ENCODE assay signal across 19 cellular contexts in the genomic region with DNA sequence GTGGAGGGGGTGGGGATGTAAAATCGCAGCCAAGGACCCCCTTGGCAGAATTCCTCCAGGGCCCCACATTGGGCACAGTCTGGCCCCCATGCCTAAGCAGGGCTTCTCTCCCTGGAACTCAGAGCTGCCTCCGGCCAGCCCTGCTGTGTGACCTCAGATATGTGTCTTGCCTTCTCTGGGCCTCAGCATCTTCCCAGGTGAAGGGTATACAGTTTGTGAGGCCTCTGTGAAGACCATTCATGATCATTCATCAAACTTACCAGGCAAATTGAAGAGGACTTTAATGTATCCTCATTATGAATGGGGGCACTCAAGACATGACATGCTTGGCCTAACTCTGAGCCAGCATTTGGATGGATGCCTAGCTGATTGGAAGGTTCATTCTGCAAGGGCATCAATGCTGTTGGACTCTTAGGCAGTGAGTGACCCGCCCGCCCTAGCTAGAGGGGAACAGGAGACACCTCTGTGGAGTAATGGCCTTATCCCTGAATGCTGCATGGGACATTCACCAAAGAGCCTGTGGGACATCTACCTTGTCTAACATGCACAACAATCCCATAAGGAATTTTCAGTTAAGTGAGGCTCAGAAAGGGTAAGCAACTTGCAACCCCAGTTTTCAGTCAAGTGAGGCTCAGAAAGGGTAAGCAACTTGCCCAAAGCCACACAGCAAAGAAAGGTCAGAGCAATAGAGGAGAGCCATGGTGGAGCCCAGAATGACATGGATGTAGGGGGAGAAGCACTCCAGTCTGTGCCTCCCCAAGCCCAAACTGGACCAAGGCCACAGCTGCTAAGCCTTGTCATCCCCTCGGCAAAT. TPM values are rescaled to one million over a fixed set of nuclear protein-coding genes. Genes with fewer than 3 reads are reported as not detected.
DNase-seq lines count a peak whose midpoint lies in the region; ATAC-seq and TF ChIP-seq lines count a peak whose summit lies in the region.
"Had no signal": no experiment of that assay in that cellular context is flagged by ENCODE, and none has a peak within 500 bp of the region (broad histone marks: within the 10 kb centered on the region; RNA-seq: fewer than 3 reads in every experiment).

No MANE protein-coding gene starts in this region.

- no peak for TF ChIP-seq POLR2A in esophagus muscularis mucosa (IDR thresholded peaks at IDR 0.05; ENCODE audit: low read depth)
- TF ChIP-seq POLR2A in tibial nerve (IDR thresholded peaks at IDR 0.05), result no peak

- peak overlapping the region; percentile 68 for H3K4me2 ChIP-seq in osteoblast (ENCODE audit: insufficient read depth, low read length)

- POLR2A ChIA-PET in activated CD4-positive, alpha-beta memory T cell treated with anti-CD3 and anti-CD28 coated beads for 36 hours (lab: Charles Lee), result no interaction called here

- ATAC-seq in RWPE2 (ENCODE audit: low read depth), result no peak
- no peak for ATAC-seq in HG02678 (IDR thresholded peaks at IDR 0.05; ENCODE audit: unreplicated experiment)
- ATAC-seq: activated naive CD8-positive, alpha-beta T cell treated with anti-CD3 and anti-CD28 coated beads, Interleukin-2, amount 50 U/mL, for 24 hours; activated T-cell treated with anti-CD3 and anti-CD28 coated beads, Interleukin-2, amount 50 U/mL, for 72 hours; naive thymus-derived CD8-positive, alpha-beta T cell had no signal

- intact Hi-C loops in esophagus muscularis mucosa (cut with DNase I), result no loop called here
- intact Hi-C loops in activated CD4-positive, alpha-beta memory T cell treated with anti-CD3 and anti-CD28 coated beads for 36 hours (cut with micrococcal nuclease), result no loop called here

- WGBS in esophagus muscularis mucosa, result 96% methylated on average over 3 of the region's 5 CpGs
- 84 to 90% methylated on average over 4 to 5 of the region's 5 CpGs for WGBS in tibial nerve, 2 donors

- H3K27ac ChIP-seq in RWPE2 (ENCODE audit: poor library complexity, severe bottlenecking), result no peak overlapping the region
- H3K27ac ChIP-seq in esophagus muscularis mucosa (replicated peaks in 1 of 4), result peak overlapping the region; percentile 80 to 88 (median 85)
- H3K27ac ChIP-seq in osteoblast (ENCODE audit: low read depth, low read length), result peak overlapping the region; percentile 33
- H3K27ac ChIP-seq in tibial nerve, result peak overlapping the region; percentile 41 to 82 (median 56)
- H3K27ac ChIP-seq: PC-9 had no signal

- no peaks in the 10 kb centered on the region for H3K36me3 Mint-ChIP-seq in activated CD4-positive, alpha-beta memory T cell treated with anti-CD3 and anti-CD28 coated beads for 36 hours
- H3K36me3 Mint-ChIP-seq: naive thymus-derived CD8-positive, alpha-beta T cell had no signal

- H3K79me2 ChIP-seq in osteoblast (ENCODE audit: insufficient read depth, low read length), result no peaks in the 10 kb centered on the region

- H3K27me3 ChIP-seq in RWPE2 (ENCODE audit: insufficient read depth, poor library complexity, severe bottlenecking) (no peaks in the 10 kb centered on the region), esophagus muscularis mucosa (no peaks in the 10 kb centered on the region), osteoblast (ENCODE audit: insufficient read depth, low read length) (no peaks in the 10 kb centered on the region), tibial nerve (no peaks in the 10 kb centered on the region)
- H3K27me3 ChIP-seq: thyroid gland had no signal

- CTCF ChIA-PET in activated CD4-positive, alpha-beta memory T cell treated with anti-CD3 and anti-CD28 coated beads for 36 hours (lab: Charles Lee), result no interaction called here

- peak; percentile 75 for DNase-seq in RWPE2 (ENCODE audit: low spot score)
- DNase-seq in esophagus muscularis mucosa (ENCODE audit: extremely low spot score), result no peak
- DNase-seq in osteoblast (ENCODE audit: insufficient read length, low spot score, missing footprints), result no peak
- DNase-seq in tibial nerve (ENCODE audit: low spot score in 2 of 2), result no peak
- no peak for DNase-seq in cerebellar nuclear complex (lab: John Stamatoyannopoulos, UW)
- no peak for DNase-seq in activated CD4-positive, alpha-beta memory T cell treated with anti-CD3 and anti-CD28 coated beads for 36 hours
- DNase-seq: activated CD4-positive, alpha-beta memory T cell treated with anti-CD3 and anti-CD28 coated beads, Interleukin-2, amount 10 ng/mL, durations not matched to agents 7 days and 5 days; activated naive CD8-positive, alpha-beta T cell treated with anti-CD3 and anti-CD28 coated beads, Interleukin-2, amount 50 U/mL, for 24 hours; activated T-cell treated with anti-CD3 and anti-CD28 coated beads, Interleukin-2, amount 50 U/mL, for 72 hours; central memory CD4-positive, alpha-beta T cell; DMS153; endodermal cell; naive thymus-derived CD8-positive, alpha-beta T cell; NCI-H2107; PC-9; thyroid gland had no signal

- H3K4me3 ChIP-seq in RWPE2 (ENCODE audit: severe bottlenecking) (no peak overlapping the region), esophagus muscularis mucosa (peak overlapping the region; percentile 42 to 55 (median 49)), osteoblast (ENCODE audit: insufficient read depth, low read length) (peak overlapping the region; percentile 11), tibial nerve (peak overlapping the region in 1 of 4 donors; percentile 48)
- H3K4me3 ChIP-seq: PC-9, thyroid gland had no signal

- peaks cover 1% of the 10 kb centered on the region for H3K27me3 Mint-ChIP-seq in activated CD4-positive, alpha-beta memory T cell treated with anti-CD3 and anti-CD28 coated beads for 36 hours

- no peaks in the 10 kb centered on the region for H3K9me3 ChIP-seq in RWPE2 (ENCODE audit: severe bottlenecking)
- no peaks in the 10 kb centered on the region for H3K9me3 ChIP-seq in esophagus muscularis mucosa
- H3K9me3 ChIP-seq in osteoblast (ENCODE audit: low read depth, low read length), result no peaks in the 10 kb centered on the region
- no peaks in the 10 kb centered on the region for H3K9me3 ChIP-seq in tibial nerve
- H3K9me3 ChIP-seq: thyroid gland had no signal

- H3K4me1 ChIP-seq in RWPE2 (ENCODE audit: insufficient read depth, poor library complexity, severe bottlenecking), result peaks cover 37% of the 10 kb centered on the region
- H3K4me1 ChIP-seq in esophagus muscularis mucosa, result peaks cover 52 to 89% (median 81%) of the 10 kb centered on the region in 4 donors
- H3K4me1 ChIP-seq in osteoblast (ENCODE audit: insufficient read depth, low read length), result peaks cover 47% of the 10 kb centered on the region
- peaks cover 0 to 69% (median 44%) of the 10 kb centered on the region in 4 donors for H3K4me1 ChIP-seq in tibial nerve

- no peak overlapping the region for H3K27ac Mint-ChIP-seq in activated CD4-positive, alpha-beta memory T cell treated with anti-CD3 and anti-CD28 coated beads for 36 hours
- H3K27ac Mint-ChIP-seq: activated CD4-positive, alpha-beta memory T cell treated with anti-CD3 and anti-CD28 coated beads, Interleukin-2, amount 10 ng/mL, durations not matched to agents 7 days and 5 days; activated naive CD8-positive, alpha-beta T cell treated with anti-CD3 and anti-CD28 coated beads, Interleukin-2, amount 50 U/mL, for 24 hours; activated T-cell treated with anti-CD3 and anti-CD28 coated beads, Interleukin-2, amount 50 U/mL, for 72 hours; endodermal cell; naive thymus-derived CD8-positive, alpha-beta T cell had no signal

- no peaks in the 10 kb centered on the region for H4K20me1 ChIP-seq in osteoblast (ENCODE audit: insufficient read depth, low read length)

- TF ChIP-seq EP300 in esophagus muscularis mucosa (IDR thresholded peaks at IDR 0.05) (no peak), tibial nerve (IDR thresholded peaks at IDR 0.05) (no peak)

- H3K9me3 Mint-ChIP-seq in activated CD4-positive, alpha-beta memory T cell treated with anti-CD3 and anti-CD28 coated beads for 36 hours, result no peaks in the 10 kb centered on the region
- H3K9me3 Mint-ChIP-seq: activated CD4-positive, alpha-beta memory T cell treated with anti-CD3 and anti-CD28 coated beads, Interleukin-2, amount 10 ng/mL, durations not matched to agents 7 days and 5 days; activated naive CD8-positive, alpha-beta T cell treated with anti-CD3 and anti-CD28 coated beads, Interleukin-2, amount 50 U/mL, for 24 hours; activated T-cell treated with anti-CD3 and anti-CD28 coated beads, Interleukin-2, amount 50 U/mL, for 72 hours; endodermal cell; naive thymus-derived CD8-positive, alpha-beta T cell had no signal

- no peaks in the 10 kb centered on the region for H3K4me1 Mint-ChIP-seq in activated CD4-positive, alpha-beta memory T cell treated with anti-CD3 and anti-CD28 coated beads for 36 hours (ENCODE audit: low read depth)
- H3K4me1 Mint-ChIP-seq: activated CD4-positive, alpha-beta memory T cell treated with anti-CD3 and anti-CD28 coated beads, Interleukin-2, amount 10 ng/mL, durations not matched to agents 7 days and 5 days; activated naive CD8-positive, alpha-beta T cell treated with anti-CD3 and anti-CD28 coated beads, Interleukin-2, amount 50 U/mL, for 24 hours; endodermal cell; IgD-negative memory B cell had no signal

- peak overlapping the region; percentile 66 for H2AFZ ChIP-seq in osteoblast (ENCODE audit: low read length)
- H2AFZ ChIP-seq: PC-9 had no signal

- no peak overlapping the region for H3K4me3 Mint-ChIP-seq in activated CD4-positive, alpha-beta memory T cell treated with anti-CD3 and anti-CD28 coated beads for 36 hours
- H3K4me3 Mint-ChIP-seq: activated CD4-positive, alpha-beta memory T cell treated with anti-CD3 and anti-CD28 coated beads, Interleukin-2, amount 10 ng/mL, durations not matched to agents 7 days and 5 days; activated naive CD8-positive, alpha-beta T cell treated with anti-CD3 and anti-CD28 coated beads, Interleukin-2, amount 50 U/mL, for 24 hours; activated T-cell treated with anti-CD3 and anti-CD28 coated beads, Interleukin-2, amount 50 U/mL, for 72 hours; endodermal cell; IgD-negative memory B cell had no signal

- H3K36me3 ChIP-seq in RWPE2 (ENCODE audit: low read depth), result no peaks in the 10 kb centered on the region
- H3K36me3 ChIP-seq in esophagus muscularis mucosa, result no peaks in the 10 kb centered on the region
- no peaks in the 10 kb centered on the region for H3K36me3 ChIP-seq in osteoblast (ENCODE audit: insufficient read depth, low read length)
- no peaks in the 10 kb centered on the region for H3K36me3 ChIP-seq in tibial nerve
- H3K36me3 ChIP-seq: thyroid gland had no signal

- no peak for TF ChIP-seq CTCF in RWPE2 (IDR thresholded peaks at IDR 0.05; ENCODE audit: poor library complexity, severe bottlenecking)
- no peak for TF ChIP-seq CTCF in esophagus muscularis mucosa (IDR thresholded peaks at IDR 0.05)
- TF ChIP-seq CTCF in osteoblast (IDR thresholded peaks at IDR 0.05; ENCODE audit: extremely low read depth, low read depth, low read length), result no peak
- TF ChIP-seq CTCF in tibial nerve (IDR thresholded peaks at IDR 0.05), result no peak

RNA-seq across cellular contexts. Expression of gene CCN5, which starts 0.5 kb away (rescaled TPM):
- 100 to 1,000 TPM; 350 to 833 (median 456) TPM for total RNA-seq in esophagus muscularis mucosa
- total RNA-seq in osteoblast, result 520 and 687 TPM in 2 replicates
- 1,000 to 10,000 TPM in 1 of 4 donors, 100 to 1,000 TPM in 2, 10 to 100 TPM in 1; 84.0 to 1,826 (median 378) TPM for total RNA-seq in tibial nerve
- total RNA-seq in activated CD4-positive, alpha-beta memory T cell treated with anti-CD3 and anti-CD28 coated beads for 36 hours, result not detected
- total RNA-seq: activated CD4-positive, alpha-beta memory T cell treated with anti-CD3 and anti-CD28 coated beads, Interleukin-2, amount 10 ng/mL, durations not matched to agents 7 days and 5 days; activated T-cell treated with anti-CD3 and anti-CD28 coated beads, Interleukin-2, amount 50 U/mL, for 72 hours; endodermal cell; naive thymus-derived CD8-positive, alpha-beta T cell; pulmonary artery endothelial cell had no signal

RNA-seq across cellular contexts. Expression of gene KCNK15, which starts 30.0 kb away (rescaled TPM):
- total RNA-seq in esophagus muscularis mucosa (1 to 10 TPM; 3.6 to 5.6 (median 5.0) TPM), osteoblast (81.3 and 121 TPM in 2 replicates), tibial nerve (1 to 10 TPM in 3 of 4 donors, under 1 TPM in 1; 0.87 to 6.0 (median 1.5) TPM)
- under 1 TPM; 0.71 to 0.77 TPM for total RNA-seq in activated CD4-positive, alpha-beta memory T cell treated with anti-CD3 and anti-CD28 coated beads for 36 hours
- total RNA-seq: activated CD4-positive, alpha-beta memory T cell treated with anti-CD3 and anti-CD28 coated beads, Interleukin-2, amount 10 ng/mL, durations not matched to agents 7 days and 5 days; naive thymus-derived CD8-positive, alpha-beta T cell; pulmonary artery endothelial cell had no signal

Comparison
In these comparisons a context has a peak if more than half of its experiments do, and no peak if none do; other contexts are left out.
1. RNA of gene CCN5, which starts 0.5 kb away (total RNA-seq): 520 to 687 TPM in osteoblast, 350 to 833 TPM in esophagus muscularis mucosa and 84.0 to 1,826 TPM in tibial nerve; not detected in activated CD4-positive, alpha-beta memory T cell treated with anti-CD3 and anti-CD28 coated beads for 36 hours; every median in the first group is over 10 times any median in the second.
2. RNA of gene KCNK15, which starts 30.0 kb away (total RNA-seq): 81.3 to 121 TPM in osteoblast; 3.6 to 5.6 TPM in esophagus muscularis mucosa, 0.87 to 6.0 TPM in tibial nerve and 0.71 to 0.77 TPM in activated CD4-positive, alpha-beta memory T cell treated with anti-CD3 and anti-CD28 coated beads for 36 hours; every median in the first group is over 10 times any median in the second.